Comparison of ENCODE assay signal across 12 cellular contexts in the genomic region with DNA sequence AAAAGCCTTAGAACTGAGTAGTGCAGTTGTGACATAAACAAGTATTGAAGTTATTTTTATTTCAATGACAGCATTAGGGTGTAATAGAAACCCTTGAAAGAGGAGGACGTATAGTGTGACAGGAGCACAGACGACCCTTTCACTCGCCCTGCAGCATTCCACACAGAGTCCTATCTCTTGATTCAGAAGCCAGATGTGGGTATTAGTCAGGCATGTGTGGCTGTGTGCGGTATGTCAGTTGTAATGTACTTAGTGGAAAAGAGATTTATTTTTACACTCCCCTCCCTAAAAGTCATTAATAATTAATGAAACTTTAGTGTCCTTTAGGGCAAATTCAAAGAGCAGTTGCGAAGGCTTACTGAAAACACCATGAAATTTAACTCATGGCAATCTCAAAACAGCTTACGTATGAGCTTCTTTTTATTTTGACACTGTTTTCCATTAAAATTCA.
A peak's percentile ranks its signal among the peaks of the same experiment; 100 is the strongest.
DNase-seq lines count a peak whose midpoint lies in the region; ATAC-seq, FAIRE-seq and TF ChIP-seq lines count a peak whose summit lies in the region.
"Had no signal": no experiment of that assay in that cellular context is flagged by ENCODE, and none has a peak within 500 bp of the region (broad histone marks: within the 10 kb centered on the region; RNA-seq: fewer than 3 reads in every experiment).

No MANE protein-coding gene starts in this region.

- H3K4me1 Mint-ChIP-seq in brain: peaks cover 17% of the 10 kb centered on the region

- H3K36me3 Mint-ChIP-seq in brain: peaks cover 4% of the 10 kb centered on the region

- peak overlapping the region in 3 of 5 experiments; percentile 44 to 83 (median 54) for H3K27ac Mint-ChIP-seq in brain

- intact Hi-C loops in right cardiac atrium (cut with DNase I) (no loop called here), kidney (cut with DNase I) (no loop called here)

- H3K9me3 Mint-ChIP-seq in brain: peaks cover 20 to 45% (median 23%) of the 10 kb centered on the region in 5 experiments

- no peaks in the 10 kb centered on the region for H3K4me1 ChIP-seq in cardiac muscle cell (ENCODE audit: low read depth)
- H3K4me1 ChIP-seq in right cardiac atrium (ENCODE audit: control insufficient read depth, insufficient read depth, low read length): no peaks in the 10 kb centered on the region
- no peaks in the 10 kb centered on the region for H3K4me1 ChIP-seq in kidney (ENCODE audit: control insufficient read depth in 1 of 2, insufficient read depth in 1 of 2, low read depth in 1 of 2, low read length in 2 of 2)

- 36% methylated on average over 6 of the region's 6 CpGs for WGBS in right cardiac atrium

- H3K36me3 ChIP-seq in cardiac muscle cell (no peaks in the 10 kb centered on the region), kidney (ENCODE audit: control insufficient read depth in 1 of 2, insufficient read depth in 2 of 2, low read length in 2 of 2) (no peaks in the 10 kb centered on the region)

- ATAC-seq in right cardiac atrium: no peak
- ATAC-seq in GM19395 (IDR thresholded peaks at IDR 0.05; ENCODE audit: unreplicated experiment): no peak
- no peak for ATAC-seq in GM19328 (IDR thresholded peaks at IDR 0.05; ENCODE audit: unreplicated experiment)

- DNase-seq in cardiac muscle cell (ENCODE audit: low read depth in 1 of 2, low spot score in 1 of 2): peak; percentile 17 to 56
- no peak for DNase-seq in right cardiac atrium
- DNase-seq in kidney: no peak
- no peak for DNase-seq in NOMO-1 (lab: John Stamatoyannopoulos, UW; ENCODE audit: unreplicated experiment in 2 of 2)
- DNase-seq in A172 (ENCODE audit: low spot score): no peak
- DNase-seq: activated effector memory CD4-positive, alpha-beta T cell treated with anti-CD3 and anti-CD28 coated beads, Interleukin-2, amount 50 U/mL, for 16 hours; dermis blood vessel endothelial cell; stimulated activated naive CD4-positive, alpha-beta T cell had no signal

- H3K27ac ChIP-seq in cardiac muscle cell (no peak overlapping the region), right cardiac atrium (ENCODE audit: low read length) (no peak overlapping the region), kidney (ENCODE audit: low read depth in 2 of 2, low read length in 2 of 2) (no peak overlapping the region)

- TF ChIP-seq CTCF in cardiac muscle cell (IDR thresholded peaks at IDR 0.05; ENCODE audit: low read depth, low read length): no peak
- TF ChIP-seq CTCF in brain (conservative IDR thresholded peaks at IDR 0.05): no peak
- no peak for TF ChIP-seq CTCF in kidney (IDR thresholded peaks at IDR 0.05; ENCODE audit: borderline replicate concordance, extremely low read depth, insufficient read depth)

- H3K4me3 ChIP-seq in cardiac muscle cell: no peak overlapping the region
- H3K4me3 ChIP-seq in right cardiac atrium (ENCODE audit: low read length): no peak overlapping the region
- H3K4me3 ChIP-seq in kidney (ENCODE audit: low read length in 2 of 2): peak overlapping the region; percentile 3 to 24

- H3K9ac ChIP-seq in kidney (ENCODE audit: low read length in 2 of 2): no peak overlapping the region

- H3K27me3 Mint-ChIP-seq in brain: peaks cover 3% of the 10 kb centered on the region

- peak overlapping the region in 1 of 5 experiments; percentile 31 for H3K4me3 Mint-ChIP-seq in brain

- no peak for FAIRE-seq in kidney (lab: Jason Lieb, UNC)
- FAIRE-seq: H1 had no signal

- no peaks in the 10 kb centered on the region for H3K9me3 ChIP-seq in cardiac muscle cell (ENCODE audit: low read depth)
- H3K9me3 ChIP-seq in right cardiac atrium (ENCODE audit: control insufficient read depth, low read length): no peaks in the 10 kb centered on the region
- no peaks in the 10 kb centered on the region for H3K9me3 ChIP-seq in kidney (ENCODE audit: control insufficient read depth in 1 of 2, low read length in 2 of 2)

- no peaks in the 10 kb centered on the region for H3K27me3 ChIP-seq in cardiac muscle cell
- no peaks in the 10 kb centered on the region for H3K27me3 ChIP-seq in right cardiac atrium (ENCODE audit: control insufficient read depth, insufficient read depth)

Comparison
In these comparisons a context has a peak if more than half of its experiments do, and no peak if none do; other contexts are left out.
1. DNase-seq: peak in cardiac muscle cell (2 of 2); none in right cardiac atrium (0 of 3), kidney (single experiment), NOMO-1 (0 of 2) and A172 (single experiment).
2. H3K4me3 ChIP-seq: peak in kidney (2 of 2); none in cardiac muscle cell (single experiment) and right cardiac atrium (single experiment).